In genomic region chr9:126343271-126343700, GRCh38 we compare ENCODE assay signal across 30 cellular contexts. TPM values are rescaled to one million over a fixed set of nuclear protein-coding genes. Genes with fewer than 3 reads are reported as not detected.
DNase-seq lines count a peak whose midpoint lies in the region; ATAC-seq and TF ChIP-seq lines count a peak whose summit lies in the region.
"Had no signal": no experiment of that assay in that cellular context is flagged by ENCODE, and none has a peak within 500 bp of the region (broad histone marks: within the 10 kb centered on the region; RNA-seq: fewer than 3 reads in every experiment).

No MANE protein-coding gene starts in this region.

- no peak for TF ChIP-seq CTCF in right lobe of liver (IDR thresholded peaks at IDR 0.05)
- peak; percentile 33 for TF ChIP-seq CTCF in type B pancreatic cell (conservative IDR thresholded peaks at IDR 0.05)
- no peak for TF ChIP-seq CTCF in chondrocyte (IDR thresholded peaks at IDR 0.05)

- TF ChIP-seq POLR2A in right lobe of liver (IDR thresholded peaks at IDR 0.05) = no peak

- peaks cover 0 to 26% (median 0%) of the 10 kb centered on the region in 4 donors for H3K36me3 ChIP-seq in right lobe of liver
- H3K36me3 ChIP-seq: ovary, Peyer's patch had no signal

- no peaks in the 10 kb centered on the region for H3K27me3 Mint-ChIP-seq in type B pancreatic cell
- no peaks in the 10 kb centered on the region for H3K27me3 Mint-ChIP-seq in activated T-helper 17 cell treated with anti-CD3 and anti-CD28 coated beads, Interleukin-2, amount 50 U/mL, for 72 hours
- no peaks in the 10 kb centered on the region for H3K27me3 Mint-ChIP-seq in chondrocyte (ENCODE audit: low read depth)
- H3K27me3 Mint-ChIP-seq: activated CD8-positive, alpha-beta T cell treated with anti-CD3 and anti-CD28 coated beads for 36 hours; stimulated activated naive CD8-positive, alpha-beta T cell treated with anti-CD3 and anti-CD28 coated beads, Interleukin-15, Interleukin-2, amounts not matched to agents 100 ng/mL and 50 ng/mL, for 24 hours had no signal

- H3K9me3 Mint-ChIP-seq in type B pancreatic cell (no peaks in the 10 kb centered on the region), chondrocyte (ENCODE audit: low read depth) (no peaks in the 10 kb centered on the region)
- H3K9me3 Mint-ChIP-seq in activated T-helper 17 cell treated with anti-CD3 and anti-CD28 coated beads, Interleukin-2, amount 50 U/mL, for 72 hours = no peaks in the 10 kb centered on the region
- H3K9me3 Mint-ChIP-seq: activated CD8-positive, alpha-beta T cell treated with anti-CD3 and anti-CD28 coated beads for 36 hours; activated naive CD4-positive, alpha-beta T cell treated with anti-CD3 and anti-CD28 coated beads for 36 hours; activated T-helper 1 cell treated with anti-CD3 and anti-CD28 coated beads, Interleukin-12 subunit alpha, Interleukin-12 subunit beta, Interleukin-2, Interleukin-4 antibody, amounts not matched to agents 30 ng/mL and 10 ng/mL and 1 ng/mL, durations not matched to agents 14 hours and 24 hours and 36 hours; nephron progenitor cell; stimulated activated naive CD8-positive, alpha-beta T cell treated with anti-CD3 and anti-CD28 coated beads, Interleukin-15, Interleukin-2, amounts not matched to agents 100 ng/mL and 50 ng/mL, for 24 hours; T-helper 2 cell treated with Interferon-gamma antibody and Interleukin-4, amounts not matched to agents 5 μg/mL and 100 μg/mL, for 36 hours had no signal

- H3K27ac Mint-ChIP-seq in type B pancreatic cell (peak overlapping the region; percentile 37), chondrocyte (ENCODE audit: unreplicated experiment) (no peak overlapping the region)
- H3K27ac Mint-ChIP-seq in activated T-helper 17 cell treated with anti-CD3 and anti-CD28 coated beads, Interleukin-2, amount 50 U/mL, for 72 hours = no peak overlapping the region
- H3K27ac Mint-ChIP-seq: activated CD8-positive, alpha-beta T cell treated with anti-CD3 and anti-CD28 coated beads for 36 hours; activated naive CD4-positive, alpha-beta T cell treated with anti-CD3 and anti-CD28 coated beads for 36 hours; activated T-helper 1 cell treated with anti-CD3 and anti-CD28 coated beads, Interleukin-12 subunit alpha, Interleukin-12 subunit beta, Interleukin-2, Interleukin-4 antibody, amounts not matched to agents 30 ng/mL and 10 ng/mL and 1 ng/mL, durations not matched to agents 14 hours and 24 hours and 36 hours; nephron progenitor cell; stimulated activated naive CD8-positive, alpha-beta T cell treated with anti-CD3 and anti-CD28 coated beads, Interleukin-15, Interleukin-2, amounts not matched to agents 100 ng/mL and 50 ng/mL, for 24 hours; T-helper 2 cell treated with Interferon-gamma antibody and Interleukin-4, amounts not matched to agents 5 μg/mL and 100 μg/mL, for 36 hours had no signal

- H3K4me1 ChIP-seq in right lobe of liver = peaks cover 0 to 15% (median 0%) of the 10 kb centered on the region in 4 donors
- H3K4me1 ChIP-seq: body of pancreas had no signal

- no peak overlapping the region for H3K4me3 ChIP-seq in right lobe of liver
- H3K4me3 ChIP-seq: adrenal gland, body of pancreas, ovary, Peyer's patch, vagina had no signal

- intact Hi-C loops in right lobe of liver (cut with DNase I) = no loop called here

- ATAC-seq in right lobe of liver = peak; percentile 47 to 66 (median 53)
- no peak for ATAC-seq in activated T-helper 17 cell treated with anti-CD3 and anti-CD28 coated beads, Interleukin-2, amount 50 U/mL, for 72 hours (replicated peaks)
- ATAC-seq: activated CD8-positive, alpha-beta T cell treated with anti-CD3 and anti-CD28 coated beads for 36 hours; body of pancreas had no signal

- 63% methylated on average over 5 of the region's 6 CpGs for WGBS in right lobe of liver (ENCODE audit: insufficient coverage, low coverage, low lambda C conversion rate, missing lambda C conversion rate)

- H3K4me3 Mint-ChIP-seq in type B pancreatic cell = peak overlapping the region; percentile 18
- no peak overlapping the region for H3K4me3 Mint-ChIP-seq in activated T-helper 17 cell treated with anti-CD3 and anti-CD28 coated beads, Interleukin-2, amount 50 U/mL, for 72 hours
- no peak overlapping the region for H3K4me3 Mint-ChIP-seq in chondrocyte (ENCODE audit: unreplicated experiment)
- H3K4me3 Mint-ChIP-seq: activated CD8-positive, alpha-beta T cell treated with anti-CD3 and anti-CD28 coated beads for 36 hours; activated naive CD4-positive, alpha-beta T cell treated with anti-CD3 and anti-CD28 coated beads for 36 hours; activated T-helper 1 cell treated with anti-CD3 and anti-CD28 coated beads, Interleukin-12 subunit alpha, Interleukin-12 subunit beta, Interleukin-2, Interleukin-4 antibody, amounts not matched to agents 30 ng/mL and 10 ng/mL and 1 ng/mL, durations not matched to agents 14 hours and 24 hours and 36 hours; nephron progenitor cell; stimulated activated naive CD8-positive, alpha-beta T cell treated with anti-CD3 and anti-CD28 coated beads, Interleukin-15, Interleukin-2, amounts not matched to agents 100 ng/mL and 50 ng/mL, for 24 hours; T-helper 2 cell treated with Interferon-gamma antibody and Interleukin-4, amounts not matched to agents 5 μg/mL and 100 μg/mL, for 36 hours had no signal

- H3K4me1 Mint-ChIP-seq in type B pancreatic cell (ENCODE audit: unreplicated experiment) (peaks cover 52% of the 10 kb centered on the region), chondrocyte (ENCODE audit: low read depth) (peaks cover 27% of the 10 kb centered on the region)
- no peaks in the 10 kb centered on the region for H3K4me1 Mint-ChIP-seq in activated T-helper 17 cell treated with anti-CD3 and anti-CD28 coated beads, Interleukin-2, amount 50 U/mL, for 72 hours

- no peaks in the 10 kb centered on the region for H3K9me3 ChIP-seq in right lobe of liver
- H3K9me3 ChIP-seq: adrenal gland, body of pancreas, ovary, Peyer's patch, vagina had no signal

- H3K27ac ChIP-seq in cingulate gyrus (ENCODE audit: low read depth, low read length) (peak overlapping the region; percentile 57), right lobe of liver (no peak overlapping the region)
- H3K27ac ChIP-seq: adrenal gland, body of pancreas, ovary, vagina had no signal

- DNase-seq in LoVo (ENCODE audit: low spot score) = peak; percentile 69
- no peak for DNase-seq in right lobe of liver
- no peak for DNase-seq in type B pancreatic cell (ENCODE audit: extremely low spot score, unreplicated experiment)
- DNase-seq in kidney glomerular epithelial cell (lab: John Stamatoyannopoulos, UW) = no peak
- no peak for DNase-seq in chondrocyte (ENCODE audit: low spot score)
- DNase-seq: activated CD4-positive, alpha-beta T cell treated with anti-CD3 and anti-CD28 coated beads for 1 hour; activated CD8-positive, alpha-beta memory T cell treated with anti-CD3 and anti-CD28 coated beads, Interleukin-2, amount 50 U/mL, for 48 hours; activated CD8-positive, alpha-beta T cell treated with anti-CD3 and anti-CD28 coated beads for 36 hours; activated naive CD4-positive, alpha-beta T cell treated with anti-CD3 and anti-CD28 coated beads for 36 hours; adrenal gland; body of pancreas; DMS53; effector CD4-positive, alpha-beta T cell; KG1; MM.1S; NCI-H1105 treated with DMSO at 0.1 percent for 48 hours; NCI-H187 treated with DMSO at 0.1 percent for 48 hours; NCI-H2171 treated with DMSO at 0.1 percent for 48 hours; NCI-H526; nephron progenitor cell; ovary; SHP77; stimulated activated CD4-positive, alpha-beta T cell treated with anti-CD3 and anti-CD28 coated beads, Interleukin-1b, Interleukin-23, amount 100 ng/mL, for 48 hours had no signal

- no peaks in the 10 kb centered on the region for H3K27me3 ChIP-seq in right lobe of liver
- H3K27me3 ChIP-seq: adrenal gland, body of pancreas, ovary, Peyer's patch, vagina had no signal

- H3K36me3 Mint-ChIP-seq in type B pancreatic cell (peaks cover 55% of the 10 kb centered on the region), chondrocyte (ENCODE audit: low read depth) (peaks cover 13% of the 10 kb centered on the region)
- peaks cover 23% of the 10 kb centered on the region for H3K36me3 Mint-ChIP-seq in activated T-helper 17 cell treated with anti-CD3 and anti-CD28 coated beads, Interleukin-2, amount 50 U/mL, for 72 hours (ENCODE audit: low read depth)

RNA-seq across cellular contexts. Expression of gene MVB12B, which starts 16.7 kb away (rescaled TPM):
- 10 to 100 TPM in 2 of 6 experiments, 1 to 10 TPM in 4; 7.2 to 16.2 (median 9.1) TPM for total RNA-seq in right lobe of liver
- total RNA-seq in type B pancreatic cell (ENCODE audit: low replicate concordance) = 11.4 and 26.1 TPM in 2 replicates
- total RNA-seq in activated T-helper 17 cell treated with anti-CD3 and anti-CD28 coated beads, Interleukin-2, amount 50 U/mL, for 72 hours = 1 to 10 TPM; 3.9 TPM
- 13.1 to 15.3 TPM (median 13.9 TPM) in 3 replicates for total RNA-seq in chondrocyte
